Comparison of ENCODE assay signal across 23 cellular contexts in the genomic region with DNA sequence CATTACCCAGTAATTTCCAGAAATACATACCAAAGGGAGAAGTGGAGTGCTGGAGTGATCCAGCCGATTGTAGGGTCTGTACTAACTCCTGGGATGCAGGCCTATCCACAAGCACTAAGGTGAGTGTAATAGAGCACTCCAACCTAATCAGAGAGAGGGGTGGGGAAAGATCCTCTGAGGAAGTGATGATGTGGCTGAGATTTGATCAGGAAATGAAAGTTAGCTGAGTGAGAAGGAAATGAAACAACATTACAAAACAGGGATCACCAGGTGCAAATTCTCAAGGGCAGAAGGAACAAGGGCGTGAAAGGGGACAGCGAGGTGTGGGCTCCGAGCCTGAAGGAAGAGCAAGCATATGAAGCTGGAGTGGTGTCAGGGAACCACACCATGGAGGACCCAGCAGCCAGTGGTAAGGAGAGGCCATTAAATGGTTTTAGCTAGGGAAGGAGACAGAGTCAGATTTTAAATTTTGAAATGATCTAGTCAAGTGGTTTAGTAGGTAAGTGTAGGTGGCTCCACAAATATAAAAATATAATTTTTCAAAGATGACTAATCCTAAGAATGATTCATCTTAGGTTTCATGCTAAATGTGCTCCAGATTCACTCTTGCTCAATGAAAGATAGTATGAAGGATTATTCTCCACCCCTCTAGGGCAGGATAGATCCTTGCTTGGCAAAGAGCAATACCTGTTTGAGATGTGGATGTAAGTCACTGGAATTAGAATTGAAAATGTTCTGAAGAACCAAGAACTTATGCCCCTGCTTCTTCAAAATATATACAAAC.
DNase-seq lines count a peak whose midpoint lies in the region; ATAC-seq and TF ChIP-seq lines count a peak whose summit lies in the region.
"Had no signal": no experiment of that assay in that cellular context is flagged by ENCODE, and none has a peak within 500 bp of the region (broad histone marks: within the 10 kb centered on the region; RNA-seq: fewer than 3 reads in every experiment).

No MANE protein-coding gene starts in this region.

- no peak overlapping the region for H3K27ac Mint-ChIP-seq in CD4-positive, alpha-beta T cell
- H3K27ac Mint-ChIP-seq: activated naive CD4-positive, alpha-beta T cell treated with anti-CD3 and anti-CD28 coated beads, Interleukin-2, amount 50 U/mL, for 72 hours; dendritic cell treated with granulocyte-macrophage colony-stimulating factor and Interleukin-4, amounts not matched to agents 40 ng/mL and 50 ng/mL, for 4 days; nephron progenitor cell; T-cell had no signal

- H3K9ac ChIP-seq in BLaER1 treated with 17β-estradiol and CSF1 and Interleukin-3, amounts not matched to agents 10 nM and 100 nM, result no peak overlapping the region

- no peaks in the 10 kb centered on the region for H3K4me1 Mint-ChIP-seq in CD4-positive, alpha-beta T cell (ENCODE audit: low read depth)
- H3K4me1 Mint-ChIP-seq: nephron progenitor cell, T-cell had no signal

- peak; percentile 39 for DNase-seq in HT1080 (ENCODE audit: low read depth)
- peak in 4 of 61 donors; percentile 4 to 69 (median 28) for DNase-seq in caudate nucleus (lab: John Stamatoyannopoulos, UW)
- DNase-seq in omental fat pad (ENCODE audit: low spot score), result no peak
- DNase-seq in CD4-positive, alpha-beta T cell, result no peak
- no peak for DNase-seq in NCI-H446 (lab: John Stamatoyannopoulos, UW)
- no peak for DNase-seq in retina
- DNase-seq: activated CD4-positive, alpha-beta T cell treated with anti-CD3 and anti-CD28 coated beads, Interleukin-2, amount 50 U/mL, for 4 hours; activated T-cell treated with anti-CD3 and anti-CD28 coated beads, Interleukin-2, amount 50 U/mL, for 1 hour; brain microvascular endothelial cell; COR-L47; hypothalamus; Karpas-422; NCI-H1092 treated with DMSO at 0.1 percent for 48 hours; NCI-H524; nephron progenitor cell; SHP77 treated with DMSO at 0.1 percent for 48 hours; T-cell had no signal

- H3K36me3 Mint-ChIP-seq in CD4-positive, alpha-beta T cell (ENCODE audit: low read depth), result no peaks in the 10 kb centered on the region
- H3K36me3 Mint-ChIP-seq: activated naive CD4-positive, alpha-beta T cell treated with anti-CD3 and anti-CD28 coated beads, Interleukin-2, amount 50 U/mL, for 72 hours; T-cell had no signal

- H3K4me2 ChIP-seq in BLaER1 treated with 17β-estradiol and CSF1 and Interleukin-3, amounts not matched to agents 10 nM and 100 nM, result peak overlapping the region; percentile 36 to 72 (median 55); a peak in 21 of 22 replicates
- H3K4me2 ChIP-seq: smooth muscle cell had no signal

- peaks cover 6 to 21% (median 15%) of the 10 kb centered on the region in 10 experiments for H3K4me1 ChIP-seq in BLaER1 treated with 17β-estradiol and CSF1 and Interleukin-3, amounts not matched to agents 10 nM and 100 nM
- H3K4me1 ChIP-seq: prostate gland had no signal

- H3K4me3 Mint-ChIP-seq in CD4-positive, alpha-beta T cell, result no peak overlapping the region
- H3K4me3 Mint-ChIP-seq: dendritic cell treated with granulocyte-macrophage colony-stimulating factor and Interleukin-4, amounts not matched to agents 40 ng/mL and 50 ng/mL, for 4 days; nephron progenitor cell; T-cell had no signal

- peak overlapping the region in 8 of 11 experiments; percentile 4 to 47 (median 21); a peak in 9 of 22 replicates for H3K27ac ChIP-seq in BLaER1 treated with 17β-estradiol and CSF1 and Interleukin-3, amounts not matched to agents 10 nM and 100 nM
- H3K27ac ChIP-seq in caudate nucleus (ENCODE audit: low read depth, low read length), result peak overlapping the region; percentile 60
- H3K27ac ChIP-seq in CD4-positive, alpha-beta T cell (ENCODE audit: low read depth, low read length), result no peak overlapping the region
- H3K27ac ChIP-seq: brain microvascular endothelial cell, prostate gland had no signal

- no peak for TF ChIP-seq CTCF in omental fat pad (IDR thresholded peaks at IDR 0.05)
- no peak for TF ChIP-seq CTCF in CD4-positive, alpha-beta T cell (IDR thresholded peaks at IDR 0.05)

- no peaks in the 10 kb centered on the region for H4K20me1 ChIP-seq in BLaER1 treated with 17β-estradiol and CSF1 and Interleukin-3, amounts not matched to agents 10 nM and 100 nM

- POLR2A ChIA-PET in CD4-positive, alpha-beta T cell (lab: Charles Lee), result no interaction called here

- no peak overlapping the region for H3K4me3 ChIP-seq in BLaER1 treated with 17β-estradiol and CSF1 and Interleukin-3, amounts not matched to agents 10 nM and 100 nM
- H3K4me3 ChIP-seq: prostate gland, smooth muscle cell had no signal

- CTCF ChIA-PET in CD4-positive, alpha-beta T cell (lab: Charles Lee), result interaction anchor here (1.5 kb wide), 1 partner anchor 24 kb away, joined by 4 read pairs; no protein-coding TSS in a partner anchor

- H3K9me3 ChIP-seq in BLaER1 treated with 17β-estradiol and CSF1 and Interleukin-3, amounts not matched to agents 10 nM and 100 nM (replicated peaks in 1 of 11), result no peaks in the 10 kb centered on the region
- H3K9me3 ChIP-seq in CD4-positive, alpha-beta T cell (ENCODE audit: control insufficient read depth, low read length), result no peaks in the 10 kb centered on the region
- H3K9me3 ChIP-seq: prostate gland had no signal

- H3K27me3 ChIP-seq in BLaER1 treated with 17β-estradiol and CSF1 and Interleukin-3, amounts not matched to agents 10 nM and 100 nM, result no peaks in the 10 kb centered on the region
- no peaks in the 10 kb centered on the region for H3K27me3 ChIP-seq in CD4-positive, alpha-beta T cell (ENCODE audit: control insufficient read depth, insufficient read depth, low read length)
- H3K27me3 ChIP-seq: brain microvascular endothelial cell had no signal

- no peaks in the 10 kb centered on the region for H3K9me3 Mint-ChIP-seq in CD4-positive, alpha-beta T cell
- H3K9me3 Mint-ChIP-seq: dendritic cell treated with granulocyte-macrophage colony-stimulating factor and Interleukin-4, amounts not matched to agents 40 ng/mL and 50 ng/mL, for 4 days; nephron progenitor cell; T-cell had no signal

- ATAC-seq in omental fat pad (ENCODE audit: low FRiP score) (peak; percentile 91), HG02798 (IDR thresholded peaks at IDR 0.05; ENCODE audit: poor library complexity, unreplicated experiment) (no peak)
- ATAC-seq in CD4-positive, alpha-beta T cell (ENCODE audit: poor library complexity), result no peak
- ATAC-seq: T-cell had no signal

- no peaks in the 10 kb centered on the region for H3K27me3 Mint-ChIP-seq in CD4-positive, alpha-beta T cell
- H3K27me3 Mint-ChIP-seq: dendritic cell treated with granulocyte-macrophage colony-stimulating factor and Interleukin-4, amounts not matched to agents 40 ng/mL and 50 ng/mL, for 4 days had no signal

- no peaks in the 10 kb centered on the region for H3K36me3 ChIP-seq in BLaER1 treated with 17β-estradiol and CSF1 and Interleukin-3, amounts not matched to agents 10 nM and 100 nM
- H3K36me3 ChIP-seq: brain microvascular endothelial cell, prostate gland had no signal

- intact Hi-C loops in CD4-positive, alpha-beta T cell (cut with DNase I, micrococcal nuclease), result no loop called here
